25 cellular contexts compared by ENCODE assay signal in the genomic region with DNA sequence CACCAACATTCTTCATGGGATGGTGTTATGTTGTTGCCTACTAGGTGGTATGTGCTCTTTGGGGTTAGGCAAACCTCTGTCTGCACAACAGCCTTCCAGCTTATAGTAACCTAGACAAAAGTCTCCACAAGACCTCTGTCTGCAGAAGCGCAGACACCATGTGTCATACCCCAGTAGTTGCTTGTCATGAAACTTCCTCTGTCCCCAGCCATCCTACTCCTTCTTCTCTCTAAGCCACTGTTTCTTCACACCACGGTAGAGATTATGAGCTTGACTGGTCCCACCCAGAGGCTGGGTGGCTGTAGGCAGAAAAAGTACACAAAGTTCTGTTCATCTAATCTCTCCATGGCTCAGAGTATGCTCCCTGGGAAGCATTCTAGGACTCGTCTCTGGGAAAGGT.
"Had no signal": no experiment of that assay in that cellular context is flagged by ENCODE, and none has a peak within 500 bp of the region (broad histone marks: within the 10 kb centered on the region; RNA-seq: fewer than 3 reads in every experiment).

No MANE protein-coding gene starts in this region.

- H3K27ac Mint-ChIP-seq: endodermal cell, mesothelial cell of epicardium, naive B cell had no signal

- FAIRE-seq: colon, endometrium, islet of Langerhans, keratinocyte had no signal

- H3K4me3 Mint-ChIP-seq: effector memory CD8-positive, alpha-beta T cell; endodermal cell; mesothelial cell of epicardium had no signal

- DNase-seq: effector CD8-positive, alpha-beta T cell; effector memory CD8-positive, alpha-beta T cell; endodermal cell; erythroblast; esophagus squamous epithelium; foreskin fibroblast; foreskin melanocyte; gastrocnemius medialis; glutamatergic neuron; head of caudate nucleus; heart right ventricle; hippocampal formation; left cardiac atrium; left lung; left ventricle myocardium superior; lower lobe of right lung; mesenchymal stem cell; mucosa of descending colon; naive B cell had no signal

- ATAC-seq: effector memory CD8-positive, alpha-beta T cell; esophagus mucosa; gastrocnemius medialis; heart right ventricle; left cardiac atrium; left lung; left ventricle myocardium superior; mucosa of descending colon had no signal

- H3K4me1 Mint-ChIP-seq: endodermal cell, mesothelial cell of epicardium, naive B cell had no signal

- H3K36me3 Mint-ChIP-seq: mesothelial cell of epicardium, naive B cell had no signal
